18 cellular contexts compared by ENCODE assay signal in genomic region chr4:145842224-145842887, GRCh38.
DNase-seq lines count a peak whose midpoint lies in the region; ATAC-seq, FAIRE-seq and TF ChIP-seq lines count a peak whose summit lies in the region.
"Had no signal": no experiment of that assay in that cellular context is flagged by ENCODE, and none has a peak within 500 bp of the region (broad histone marks: within the 10 kb centered on the region; RNA-seq: fewer than 3 reads in every experiment).

No MANE protein-coding gene starts in this region.

- no peak overlapping the region for H2AFZ ChIP-seq in astrocyte (ENCODE audit: low read depth, low read length)

- H3K9me3 ChIP-seq in left ventricle myocardium inferior (replicated peaks), result no peaks in the 10 kb centered on the region
- H3K9me3 ChIP-seq in astrocyte (ENCODE audit: insufficient read depth, low read depth, low read length), result no peaks in the 10 kb centered on the region
- H3K9me3 ChIP-seq in esophagus squamous epithelium, result no peaks in the 10 kb centered on the region
- H3K9me3 ChIP-seq in pancreas, result no peaks in the 10 kb centered on the region
- H3K9me3 ChIP-seq: tibial nerve had no signal

- no peaks in the 10 kb centered on the region for H3K27me3 Mint-ChIP-seq in astrocyte (ENCODE audit: low read depth, unreplicated experiment)

- TF ChIP-seq CTCF in left ventricle myocardium inferior (IDR thresholded peaks at IDR 0.05; ENCODE audit: borderline replicate concordance) (no peak), astrocyte (IDR thresholded peaks at IDR 0.05; ENCODE audit: insufficient read depth, low read depth, low read length) (no peak), esophagus squamous epithelium (IDR thresholded peaks at IDR 0.05) (no peak), pancreas (IDR thresholded peaks at IDR 0.05) (no peak)

- H3K36me3 Mint-ChIP-seq in astrocyte (ENCODE audit: low read depth, unreplicated experiment), result peaks cover 42% of the 10 kb centered on the region

- 81 to 83% methylated on average over 11 of the region's 11 CpGs for WGBS in esophagus squamous epithelium, 2 donors
- 86 to 87% methylated on average over 11 of the region's 11 CpGs for WGBS in pancreas, 2 donors

- ATAC-seq in Right ventricle myocardium superior (ENCODE audit: poor library complexity) (peak; percentile 57), GM21360 (IDR thresholded peaks at IDR 0.05; ENCODE audit: unreplicated experiment) (no peak), pancreas (no peak)
- ATAC-seq: activated naive CD4-positive, alpha-beta T cell treated with anti-CD3 and anti-CD28 coated beads, Interleukin-2, amount 50 U/mL, for 72 hours had no signal

- no peaks in the 10 kb centered on the region for H3K79me2 ChIP-seq in astrocyte (ENCODE audit: insufficient read depth, low read length)

- H3K36me3 ChIP-seq in left ventricle myocardium inferior, result peaks cover 11% of the 10 kb centered on the region
- peaks cover 9% of the 10 kb centered on the region for H3K36me3 ChIP-seq in astrocyte (ENCODE audit: insufficient read depth, low read length)
- H3K36me3 ChIP-seq in esophagus squamous epithelium, result peaks cover 0 to 11% (median 0%) of the 10 kb centered on the region in 3 donors
- peaks cover 0 to 9% (median 0%) of the 10 kb centered on the region in 3 donors for H3K36me3 ChIP-seq in pancreas
- H3K36me3 ChIP-seq: tibial nerve had no signal

- peak overlapping the region; percentile 40 for H3K4me2 ChIP-seq in astrocyte (ENCODE audit: low read length)

- FAIRE-seq in astrocyte (lab: Jason Lieb, UNC) (no peak), pancreas (lab: Jason Lieb, UNC) (no peak)

- H3K27ac Mint-ChIP-seq in astrocyte (ENCODE audit: unreplicated experiment), result no peak overlapping the region
- H3K27ac Mint-ChIP-seq: activated naive CD4-positive, alpha-beta T cell treated with anti-CD3 and anti-CD28 coated beads, Interleukin-2, amount 50 U/mL, for 72 hours; immature natural killer cell had no signal

- H3K4me1 Mint-ChIP-seq in astrocyte (ENCODE audit: low read depth, unreplicated experiment), result peaks cover 4% of the 10 kb centered on the region

- intact Hi-C loops in Right ventricle myocardium superior (cut with DNase I), result no loop called here
- intact Hi-C loops in left ventricle myocardium inferior (cut with micrococcal nuclease), result no loop called here
- intact Hi-C loops in esophagus squamous epithelium (cut with DNase I), result no loop called here
- intact Hi-C loops in pancreas (cut with DNase I), result no loop called here

- H3K27me3 ChIP-seq in left ventricle myocardium inferior (ENCODE audit: low read depth) (no peaks in the 10 kb centered on the region), astrocyte (ENCODE audit: insufficient read depth, low read length) (no peaks in the 10 kb centered on the region), esophagus squamous epithelium (no peaks in the 10 kb centered on the region), pancreas (no peaks in the 10 kb centered on the region)
- H3K27me3 ChIP-seq: tibial nerve had no signal

- no peaks in the 10 kb centered on the region for H4K20me1 ChIP-seq in astrocyte (ENCODE audit: insufficient read depth, low read length)

- H3K9me3 Mint-ChIP-seq in astrocyte (ENCODE audit: unreplicated experiment), result no peaks in the 10 kb centered on the region
- H3K9me3 Mint-ChIP-seq: activated naive CD4-positive, alpha-beta T cell treated with anti-CD3 and anti-CD28 coated beads, Interleukin-2, amount 50 U/mL, for 72 hours; immature natural killer cell had no signal

- no peak overlapping the region for H3K27ac ChIP-seq in left ventricle myocardium inferior (replicated peaks)
- no peak overlapping the region for H3K27ac ChIP-seq in astrocyte (ENCODE audit: low read depth, low read length)
- H3K27ac ChIP-seq in esophagus squamous epithelium, result no peak overlapping the region
- no peak overlapping the region for H3K27ac ChIP-seq in pancreas
- H3K27ac ChIP-seq: tibial nerve had no signal

- no peak overlapping the region for H3K9ac ChIP-seq in astrocyte (ENCODE audit: low read length)

- TF ChIP-seq POLR2A in esophagus squamous epithelium (IDR thresholded peaks at IDR 0.05), result no peak

- H3K4me1 ChIP-seq in left ventricle myocardium inferior (peaks cover 15% of the 10 kb centered on the region), astrocyte (ENCODE audit: insufficient read depth, low read length) (peaks cover 13% of the 10 kb centered on the region), esophagus squamous epithelium (peaks cover 0 to 10% (median 0%) of the 10 kb centered on the region in 3 donors), pancreas (no peaks in the 10 kb centered on the region)
- H3K4me1 ChIP-seq: tibial nerve had no signal

- no peak overlapping the region for H3K4me3 ChIP-seq in left ventricle myocardium inferior
- no peak overlapping the region for H3K4me3 ChIP-seq in astrocyte (ENCODE audit: insufficient read depth, low read depth, low read length)
- no peak overlapping the region for H3K4me3 ChIP-seq in esophagus squamous epithelium
- H3K4me3 ChIP-seq in pancreas, result no peak overlapping the region
- H3K4me3 ChIP-seq: tibial nerve had no signal

- no peak overlapping the region for H3K4me3 Mint-ChIP-seq in astrocyte (ENCODE audit: unreplicated experiment)
- H3K4me3 Mint-ChIP-seq: immature natural killer cell had no signal

- DNase-seq in Right ventricle myocardium superior (no peak), left ventricle myocardium inferior (no peak), astrocyte (ENCODE audit: low read depth) (peak; percentile 29), iris pigment epithelial cell (ENCODE audit: low read depth) (peak; percentile 79), esophagus squamous epithelium (lab: John Stamatoyannopoulos, UW) (no peak), pancreas (no peak), foreskin melanocyte (no peak)
- DNase-seq: caudate nucleus; effector CD8-positive, alpha-beta T cell; immature natural killer cell; KG1; NCI-H1417 treated with DMSO at 0.1 percent for 48 hours; NCI-H345; SIG-M5; T-helper 9 cell had no signal

Comparison
In these comparisons a context has a peak if more than half of its experiments do, and no peak if none do; other contexts are left out.
1. DNase-seq: peak in astrocyte (single experiment) and iris pigment epithelial cell (single experiment); none in Right ventricle myocardium superior (single experiment), left ventricle myocardium inferior (single experiment), esophagus squamous epithelium (single experiment), pancreas (0 of 6) and foreskin melanocyte (single experiment).